1 cellular context compared by ENCODE assay signal in genomic region chr9:18067553-18068120, GRCh38.
TF ChIP-seq lines count a peak whose summit lies in the region.

No MANE protein-coding gene starts in this region.

TF ChIP-seq in GM23338, 12 proteins besides CTCF, POLR2A, EP300 and RAD21 (continued from another document):
- no peak for TF ChIP-seq ZNF462 (CRISPR knock-in tag; IDR thresholded peaks at IDR 0.05)
- no peak for TF ChIP-seq REST (IDR thresholded peaks at IDR 0.05; ENCODE audit: unreplicated experiment)
- TF ChIP-seq ETS1 (IDR thresholded peaks at IDR 0.05): no peak
- no peak for TF ChIP-seq POLR2AphosphoS5 (IDR thresholded peaks at IDR 0.05; ENCODE audit: low read depth)
- no peak for TF ChIP-seq EZH2phosphoT487 (IDR thresholded peaks at IDR 0.05; ENCODE audit: unreplicated experiment)
- no peak for TF ChIP-seq ZNF331 (CRISPR knock-in tag; IDR thresholded peaks at IDR 0.05; ENCODE audit: low read depth)
- TF ChIP-seq STAT1 (IDR thresholded peaks at IDR 0.05; ENCODE audit: unreplicated experiment): no peak
- no peak for TF ChIP-seq EZH2 (IDR thresholded peaks at IDR 0.05; ENCODE audit: low read depth, unreplicated experiment)
- TF ChIP-seq JUNB (IDR thresholded peaks at IDR 0.05; ENCODE audit: unreplicated experiment): no peak
- TF ChIP-seq ZNF114 (CRISPR knock-in tag; IDR thresholded peaks at IDR 0.05): no peak
